1 cellular context compared by ENCODE assay signal in the genomic region with DNA sequence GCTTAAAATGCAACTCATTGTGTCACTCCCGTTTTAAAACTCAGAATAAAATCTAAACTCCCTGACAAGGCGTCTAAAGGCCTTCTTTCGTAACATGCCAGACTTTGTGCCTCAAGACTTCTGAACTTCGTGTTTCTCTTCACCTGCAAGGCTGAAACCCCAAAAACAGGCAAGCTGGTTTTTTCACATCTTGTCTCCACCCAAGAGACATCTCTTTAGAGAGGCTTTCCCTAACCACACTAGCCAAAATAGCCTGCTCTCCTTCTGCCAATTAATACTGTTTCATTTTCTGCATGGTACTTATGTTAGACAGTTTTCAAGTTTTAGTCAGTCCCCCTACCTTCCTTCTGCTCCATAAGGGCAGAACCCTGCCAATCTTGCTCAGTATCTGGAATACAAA.
A peak's percentile ranks its signal among the peaks of the same experiment; 100 is the strongest.
TF ChIP-seq lines count a peak whose summit lies in the region.

No MANE protein-coding gene starts in this region.

TF ChIP-seq in liver, 16 proteins besides CTCF, POLR2A, EP300 and RAD21:
- TF ChIP-seq YY1 (IDR thresholded peaks at IDR 0.05) (no peak), HNF4A (conservative IDR thresholded peaks at IDR 0.05) (peak in 1 of 2 donors; percentile 44), NR2F2 (IDR thresholded peaks at IDR 0.05) (no peak), HNF4G (IDR thresholded peaks at IDR 0.05) (no peak)
- TF ChIP-seq, protein P1, sequence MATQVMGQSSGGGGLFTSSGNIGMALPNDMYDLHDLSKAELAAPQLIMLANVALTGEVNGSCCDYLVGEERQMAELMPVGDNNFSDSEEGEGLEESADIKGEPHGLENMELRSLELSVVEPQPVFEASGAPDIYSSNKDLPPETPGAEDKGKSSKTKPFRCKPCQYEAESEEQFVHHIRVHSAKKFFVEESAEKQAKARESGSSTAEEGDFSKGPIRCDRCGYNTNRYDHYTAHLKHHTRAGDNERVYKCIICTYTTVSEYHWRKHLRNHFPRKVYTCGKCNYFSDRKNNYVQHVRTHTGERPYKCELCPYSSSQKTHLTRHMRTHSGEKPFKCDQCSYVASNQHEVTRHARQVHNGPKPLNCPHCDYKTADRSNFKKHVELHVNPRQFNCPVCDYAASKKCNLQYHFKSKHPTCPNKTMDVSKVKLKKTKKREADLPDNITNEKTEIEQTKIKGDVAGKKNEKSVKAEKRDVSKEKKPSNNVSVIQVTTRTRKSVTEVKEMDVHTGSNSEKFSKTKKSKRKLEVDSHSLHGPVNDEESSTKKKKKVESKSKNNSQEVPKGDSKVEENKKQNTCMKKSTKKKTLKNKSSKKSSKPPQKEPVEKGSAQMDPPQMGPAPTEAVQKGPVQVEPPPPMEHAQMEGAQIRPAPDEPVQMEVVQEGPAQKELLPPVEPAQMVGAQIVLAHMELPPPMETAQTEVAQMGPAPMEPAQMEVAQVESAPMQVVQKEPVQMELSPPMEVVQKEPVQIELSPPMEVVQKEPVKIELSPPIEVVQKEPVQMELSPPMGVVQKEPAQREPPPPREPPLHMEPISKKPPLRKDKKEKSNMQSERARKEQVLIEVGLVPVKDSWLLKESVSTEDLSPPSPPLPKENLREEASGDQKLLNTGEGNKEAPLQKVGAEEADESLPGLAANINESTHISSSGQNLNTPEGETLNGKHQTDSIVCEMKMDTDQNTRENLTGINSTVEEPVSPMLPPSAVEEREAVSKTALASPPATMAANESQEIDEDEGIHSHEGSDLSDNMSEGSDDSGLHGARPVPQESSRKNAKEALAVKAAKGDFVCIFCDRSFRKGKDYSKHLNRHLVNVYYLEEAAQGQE (IDR thresholded peaks at IDR 0.05) = no peak
